17 cellular contexts compared by ENCODE assay signal in the genomic region with DNA sequence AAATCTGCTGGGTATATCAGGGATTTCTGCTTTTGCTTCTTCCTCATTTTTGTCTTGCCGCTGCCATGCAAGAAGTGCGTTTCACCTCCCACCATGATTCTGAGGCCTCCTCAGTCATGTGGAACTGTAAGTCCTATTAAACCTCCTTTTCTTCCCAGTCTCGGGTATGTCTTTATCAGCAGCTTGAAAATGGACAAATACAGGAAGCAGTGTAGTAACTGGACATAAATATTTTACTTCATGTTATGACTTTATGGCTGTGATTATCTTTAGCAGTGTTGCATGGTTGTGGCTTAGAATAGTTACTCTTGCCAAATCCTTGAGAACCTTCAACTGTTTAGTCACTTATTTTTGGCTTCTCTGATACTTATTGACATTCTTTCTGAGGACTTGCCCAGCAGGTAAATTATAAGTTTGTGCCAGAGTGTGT.
DNase-seq lines count a peak whose midpoint lies in the region; ATAC-seq, FAIRE-seq and TF ChIP-seq lines count a peak whose summit lies in the region.
"Had no signal": no experiment of that assay in that cellular context is flagged by ENCODE, and none has a peak within 500 bp of the region (broad histone marks: within the 10 kb centered on the region; RNA-seq: fewer than 3 reads in every experiment).

No MANE protein-coding gene starts in this region.

- H3K4me3 ChIP-seq in cardiac fibroblast (replicated peaks in 1 of 2; ENCODE audit: low read depth in 2 of 2, low read length in 2 of 2): no peak overlapping the region
- H3K4me3 ChIP-seq in pancreas: no peak overlapping the region
- no peak overlapping the region for H3K4me3 ChIP-seq in kidney (ENCODE audit: low read length in 2 of 2)
- H3K4me3 ChIP-seq: sigmoid colon had no signal

- TF ChIP-seq CTCF in cardiac fibroblast (IDR thresholded peaks at IDR 0.05; ENCODE audit: low read depth, low read length): no peak
- TF ChIP-seq CTCF in pancreas (IDR thresholded peaks at IDR 0.05): no peak
- TF ChIP-seq CTCF in kidney (IDR thresholded peaks at IDR 0.05; ENCODE audit: borderline replicate concordance, extremely low read depth, insufficient read depth): no peak

- H3K27me3 ChIP-seq in pancreas: no peaks in the 10 kb centered on the region

- no peaks in the 10 kb centered on the region for H3K9me3 Mint-ChIP-seq in immature natural killer cell
- no peaks in the 10 kb centered on the region for H3K9me3 Mint-ChIP-seq in activated T-helper 17 cell treated with anti-CD3 and anti-CD28 coated beads, Interleukin-2, amount 50 U/mL, for 72 hours
- H3K9me3 Mint-ChIP-seq: activated CD4-positive, alpha-beta memory T cell treated with anti-CD3 and anti-CD28 coated beads for 36 hours; CD4-positive, alpha-beta T cell; natural killer cell treated with Interleukin-12 subunit alpha and Interleukin-12 subunit beta and Interleukin-15 and Interleukin-18, amount 100 ng/mL, for 72 hours had no signal

- ATAC-seq in pancreas: peak; percentile 35 to 68 (median 38)
- ATAC-seq in GM19324 (IDR thresholded peaks at IDR 0.05; ENCODE audit: low FRiP score, unreplicated experiment): no peak
- ATAC-seq in activated T-helper 17 cell treated with anti-CD3 and anti-CD28 coated beads, Interleukin-2, amount 50 U/mL, for 72 hours (replicated peaks): no peak
- ATAC-seq: left ventricle myocardium superior; natural killer cell treated with Interleukin-12 subunit alpha and Interleukin-12 subunit beta and Interleukin-15 and Interleukin-18, amount 100 ng/mL, for 72 hours had no signal

- H3K4me1 ChIP-seq in pancreas (peaks cover 10 to 11% (median 11%) of the 10 kb centered on the region in 3 donors), kidney (ENCODE audit: control insufficient read depth in 1 of 2, insufficient read depth in 1 of 2, low read depth in 1 of 2, low read length in 2 of 2) (peaks cover 7 to 11% of the 10 kb centered on the region in 2 donors)

- H3K27ac Mint-ChIP-seq in immature natural killer cell: no peak overlapping the region
- no peak overlapping the region for H3K27ac Mint-ChIP-seq in activated T-helper 17 cell treated with anti-CD3 and anti-CD28 coated beads, Interleukin-2, amount 50 U/mL, for 72 hours
- H3K27ac Mint-ChIP-seq: activated CD4-positive, alpha-beta memory T cell treated with anti-CD3 and anti-CD28 coated beads for 36 hours; CD4-positive, alpha-beta T cell; natural killer cell treated with Interleukin-12 subunit alpha and Interleukin-12 subunit beta and Interleukin-15 and Interleukin-18, amount 100 ng/mL, for 72 hours had no signal

- peak overlapping the region in 1 of 2 donors; percentile 12 for H3K9ac ChIP-seq in kidney (ENCODE audit: low read length in 2 of 2)

- 39 to 47% methylated on average over 3 of the region's 3 CpGs for WGBS in pancreas, 2 donors

- intact Hi-C loops in pancreas (cut with DNase I) (no loop called here), kidney (cut with DNase I) (no loop called here)

- peak; percentile 64 for DNase-seq in GM03348 (ENCODE audit: low spot score)
- DNase-seq in NOMO-1 treated with DMSO at 0.1 percent for 48 hours (lab: John Stamatoyannopoulos, UW; ENCODE audit: unreplicated experiment): peak; percentile 95
- peak; percentile 15 to 52 for DNase-seq in cardiac fibroblast (ENCODE audit: low read depth in 2 of 2)
- no peak for DNase-seq in pancreas
- no peak for DNase-seq in kidney
- DNase-seq in immature natural killer cell: no peak
- DNase-seq: activated CD4-positive, alpha-beta memory T cell treated with anti-CD3 and anti-CD28 coated beads for 36 hours; CD4-positive, alpha-beta T cell; GOT3; left ventricle myocardium superior; NCI-H1105; sigmoid colon; stimulated activated naive CD4-positive, alpha-beta T cell treated with Interleukin-2 at 50 U/mL for 16 hours had no signal

- H3K4me1 Mint-ChIP-seq in immature natural killer cell: peaks cover 6 to 12% of the 10 kb centered on the region in 2 donors
- H3K4me1 Mint-ChIP-seq in activated T-helper 17 cell treated with anti-CD3 and anti-CD28 coated beads, Interleukin-2, amount 50 U/mL, for 72 hours: peaks cover 6% of the 10 kb centered on the region

- no peaks in the 10 kb centered on the region for H3K36me3 ChIP-seq in pancreas
- no peaks in the 10 kb centered on the region for H3K36me3 ChIP-seq in kidney (ENCODE audit: control insufficient read depth in 1 of 2, insufficient read depth in 2 of 2, low read length in 2 of 2)
- H3K36me3 ChIP-seq: sigmoid colon had no signal

- no peaks in the 10 kb centered on the region for H3K36me3 Mint-ChIP-seq in immature natural killer cell
- no peaks in the 10 kb centered on the region for H3K36me3 Mint-ChIP-seq in activated T-helper 17 cell treated with anti-CD3 and anti-CD28 coated beads, Interleukin-2, amount 50 U/mL, for 72 hours (ENCODE audit: low read depth)
- H3K36me3 Mint-ChIP-seq: activated CD4-positive, alpha-beta memory T cell treated with anti-CD3 and anti-CD28 coated beads for 36 hours; natural killer cell treated with Interleukin-12 subunit alpha and Interleukin-12 subunit beta and Interleukin-15 and Interleukin-18, amount 100 ng/mL, for 72 hours had no signal

- peak; percentile 43 for FAIRE-seq in pancreas (lab: Jason Lieb, UNC)
- FAIRE-seq in kidney (lab: Jason Lieb, UNC): no peak
- FAIRE-seq: GM18507 had no signal

- H3K4me3 Mint-ChIP-seq in immature natural killer cell: no peak overlapping the region
- no peak overlapping the region for H3K4me3 Mint-ChIP-seq in activated T-helper 17 cell treated with anti-CD3 and anti-CD28 coated beads, Interleukin-2, amount 50 U/mL, for 72 hours
- H3K4me3 Mint-ChIP-seq: activated CD4-positive, alpha-beta memory T cell treated with anti-CD3 and anti-CD28 coated beads for 36 hours; CD4-positive, alpha-beta T cell; natural killer cell treated with Interleukin-12 subunit alpha and Interleukin-12 subunit beta and Interleukin-15 and Interleukin-18, amount 100 ng/mL, for 72 hours had no signal

- H3K9me3 ChIP-seq in pancreas: no peaks in the 10 kb centered on the region
- no peaks in the 10 kb centered on the region for H3K9me3 ChIP-seq in kidney (ENCODE audit: control insufficient read depth in 1 of 2, low read length in 2 of 2)
- H3K9me3 ChIP-seq: sigmoid colon had no signal

- no peak overlapping the region for H3K27ac ChIP-seq in pancreas
- no peak overlapping the region for H3K27ac ChIP-seq in kidney (ENCODE audit: low read depth in 2 of 2, low read length in 2 of 2)
- H3K27ac ChIP-seq: sigmoid colon had no signal

- peaks cover 3 to 12% (median 3%) of the 10 kb centered on the region in 3 donors for H3K27me3 Mint-ChIP-seq in immature natural killer cell (ENCODE audit: low read depth in 3 of 3)
- peaks cover 9% of the 10 kb centered on the region for H3K27me3 Mint-ChIP-seq in activated T-helper 17 cell treated with anti-CD3 and anti-CD28 coated beads, Interleukin-2, amount 50 U/mL, for 72 hours
- H3K27me3 Mint-ChIP-seq: CD4-positive, alpha-beta T cell had no signal

Comparison
In these comparisons a context has a peak if more than half of its experiments do, and no peak if none do; other contexts are left out.
1. DNase-seq: peak in GM03348 (single experiment), NOMO-1 treated with DMSO at 0.1 percent for 48 hours (single experiment) and cardiac fibroblast (2 of 2); none in pancreas (0 of 6), kidney (single experiment) and immature natural killer cell (0 of 3).
2. ATAC-seq: peak in pancreas (4 of 4); none in GM19324 (single experiment) and activated T-helper 17 cell treated with anti-CD3 and anti-CD28 coated beads, Interleukin-2, amount 50 U/mL, for 72 hours (single experiment).